9 cellular contexts compared by ENCODE assay signal in the genomic region with DNA sequence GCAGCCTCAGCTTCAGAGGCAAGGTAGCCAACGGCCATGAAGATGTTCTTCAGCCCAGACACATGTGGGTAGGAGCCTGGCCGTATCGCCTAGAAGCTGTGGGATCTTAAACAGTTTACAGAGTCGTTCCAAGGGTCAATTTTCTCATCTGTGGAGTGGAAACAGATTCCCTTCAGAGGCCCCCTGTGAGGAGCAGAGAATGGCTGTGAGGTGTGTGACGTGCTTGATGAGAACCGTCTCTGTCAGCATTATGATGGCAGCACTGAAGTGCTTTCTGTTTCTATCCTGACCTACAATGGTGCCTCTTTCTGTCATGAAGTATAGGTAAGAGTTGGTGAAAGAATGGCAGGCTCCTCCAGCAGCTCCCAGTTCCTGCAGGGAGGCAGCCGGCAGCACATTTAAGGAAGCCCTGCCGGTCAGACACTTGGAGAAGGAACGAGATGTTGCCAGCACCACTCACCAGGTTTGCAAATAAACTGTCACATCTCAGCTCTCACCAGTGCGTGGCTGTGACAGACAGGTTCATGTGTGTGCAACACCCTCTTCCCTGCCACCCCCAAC.
DNase-seq lines count a peak whose midpoint lies in the region; ATAC-seq lines count a peak whose summit lies in the region.
"Had no signal": no experiment of that assay in that cellular context is flagged by ENCODE, and none has a peak within 500 bp of the region (broad histone marks: within the 10 kb centered on the region; RNA-seq: fewer than 3 reads in every experiment).

No MANE protein-coding gene starts in this region.

- intact Hi-C loops in left colon (cut with DNase I, micrococcal nuclease), result no loop called here

- DNase-seq in activated CD4-positive, CD25-positive, alpha-beta regulatory T cell treated with anti-CD3 and anti-CD28 coated beads, Interleukin-2, amount 50 U/mL, for 72 hours, result peak; percentile 43
- DNase-seq in left colon, result peak in 1 of 2 donors; percentile 20
- no peak for DNase-seq in CD1c-positive myeloid dendritic cell (ENCODE audit: extremely low spot score)
- DNase-seq in NCI-H1694 treated with DMSO at 0.1 percent for 48 hours (lab: John Stamatoyannopoulos, UW), result no peak
- no peak for DNase-seq in NCI-H1105 (lab: John Stamatoyannopoulos, UW)
- no peak for DNase-seq in hippocampal formation (lab: John Stamatoyannopoulos, UW)

- ATAC-seq in GM18520 (IDR thresholded peaks at IDR 0.05; ENCODE audit: unreplicated experiment) (peak; percentile 37), HG02870 (IDR thresholded peaks at IDR 0.05; ENCODE audit: unreplicated experiment) (peak; percentile 35), left colon (peak; percentile 35)
- ATAC-seq: HCT116 had no signal
